14 cellular contexts compared by ENCODE assay signal in genomic region chr17:7024402-7024785, GRCh38. TPM values are rescaled to one million over a fixed set of nuclear protein-coding genes. Genes with fewer than 3 reads are reported as not detected.
DNase-seq lines count a peak whose midpoint lies in the region; ATAC-seq and TF ChIP-seq lines count a peak whose summit lies in the region.
"Had no signal": no experiment of that assay in that cellular context is flagged by ENCODE, and none has a peak within 500 bp of the region (broad histone marks: within the 10 kb centered on the region; RNA-seq: fewer than 3 reads in every experiment).

No MANE protein-coding gene starts in this region.

- H3K36me3 ChIP-seq in SK-N-MC (ENCODE audit: insufficient read depth, low read length), result no peaks in the 10 kb centered on the region
- H3K36me3 ChIP-seq: brain microvascular endothelial cell had no signal

- H3K36me3 Mint-ChIP-seq in CD14-positive monocyte, result peaks cover 2% of the 10 kb centered on the region in 2 donors
- no peaks in the 10 kb centered on the region for H3K36me3 Mint-ChIP-seq in naive thymus-derived CD8-positive, alpha-beta T cell

- H3K27ac Mint-ChIP-seq in CD14-positive monocyte, result peak overlapping the region in 4 of 7 donors; percentile 23 to 60 (median 44)
- peak overlapping the region in 6 of 10 donors; percentile 34 to 93 (median 72) for H3K27ac Mint-ChIP-seq in naive thymus-derived CD8-positive, alpha-beta T cell

- H3K4me1 Mint-ChIP-seq in CD14-positive monocyte, result peaks cover 34% of the 10 kb centered on the region
- peaks cover 29 to 56% (median 46%) of the 10 kb centered on the region in 4 donors for H3K4me1 Mint-ChIP-seq in naive thymus-derived CD8-positive, alpha-beta T cell

- peaks cover 0 to 6% (median 0%) of the 10 kb centered on the region in 7 donors for H3K9me3 Mint-ChIP-seq in CD14-positive monocyte
- no peaks in the 10 kb centered on the region for H3K9me3 Mint-ChIP-seq in naive thymus-derived CD8-positive, alpha-beta T cell

- H3K4me3 Mint-ChIP-seq in CD14-positive monocyte, result no peak overlapping the region
- peak overlapping the region in 1 of 10 donors; percentile 80 for H3K4me3 Mint-ChIP-seq in naive thymus-derived CD8-positive, alpha-beta T cell
- H3K4me3 Mint-ChIP-seq: stimulated activated naive CD8-positive, alpha-beta T cell treated with anti-CD3 and anti-CD28 coated beads, Interleukin-15, amount 100 ng/mL, for 72 hours had no signal

- POLR2A ChIA-PET in naive thymus-derived CD8-positive, alpha-beta T cell (lab: Charles Lee), result interaction anchor here (0.9 to 10.3 kb wide), 4 partner anchors 9 to 21 kb away, joined by 5 to 81 read pairs (median 12); partner anchors contain the start of genes RNASEK and SLC16A13

- no peak for ATAC-seq in naive thymus-derived CD8-positive, alpha-beta T cell
- ATAC-seq in GM21367 (IDR thresholded peaks at IDR 0.05; ENCODE audit: unreplicated experiment), result no peak

- no peak for TF ChIP-seq CTCF in CD14-positive monocyte (IDR thresholded peaks at IDR 0.05)

- no peak overlapping the region for H3K9ac ChIP-seq in SK-N-MC (ENCODE audit: insufficient read length)

- DNase-seq in CD14-positive monocyte (ENCODE audit: low spot score), result no peak
- DNase-seq in SK-N-MC (ENCODE audit: low read depth, low spot score), result no peak
- no peak for DNase-seq in naive thymus-derived CD8-positive, alpha-beta T cell
- DNase-seq in OCI-M2 (lab: John Stamatoyannopoulos, UW; ENCODE audit: unreplicated experiment), result no peak
- no peak for DNase-seq in SKM-1 (lab: John Stamatoyannopoulos, UW; ENCODE audit: unreplicated experiment)
- DNase-seq: activated CD4-positive, alpha-beta T cell treated with anti-CD3 and anti-CD28 coated beads for 48 hours; activated T-cell treated with anti-CD3 and anti-CD28 coated beads for 4 hours; left colon; stimulated activated CD4-positive, alpha-beta T cell treated with anti-CD3 and anti-CD28 coated beads, Interleukin-12 subunit alpha, Interleukin-12 subunit beta, amount 100 ng/mL, for 4 hours; stimulated activated naive CD8-positive, alpha-beta T cell treated with anti-CD3 and anti-CD28 coated beads, Interleukin-15, amount 100 ng/mL, for 72 hours had no signal

- H3K4me3 ChIP-seq in SK-N-MC, result peak overlapping the region; percentile 66

- no peaks in the 10 kb centered on the region for H3K9me3 ChIP-seq in SK-N-MC (ENCODE audit: low read depth, low read length)

- intact Hi-C loops in CD14-positive monocyte (cut with micrococcal nuclease), result loop anchor here (5.0 kb wide), 1 partner anchor 112 kb away; no protein-coding TSS in a partner anchor

- H3K27ac ChIP-seq in SK-N-MC, result no peak overlapping the region
- H3K27ac ChIP-seq: brain microvascular endothelial cell had no signal

- H3K27me3 Mint-ChIP-seq in CD14-positive monocyte (ENCODE audit: low read depth in 3 of 3), result peaks cover 30 to 33% (median 33%) of the 10 kb centered on the region in 3 donors
- peaks cover 0 to 10% (median 0%) of the 10 kb centered on the region in 5 donors for H3K27me3 Mint-ChIP-seq in naive thymus-derived CD8-positive, alpha-beta T cell

RNA-seq across cellular contexts. Expression of gene BCL6B, which starts 1.5 kb away (rescaled TPM):
- under 1 TPM in 1 of 2 donors, not detected in 1; 0.06 TPM for polyA plus RNA-seq in CD14-positive monocyte
- total RNA-seq in naive thymus-derived CD8-positive, alpha-beta T cell, result not detected
- polyA plus RNA-seq in naive thymus-derived CD8-positive, alpha-beta T cell, result not detected
- total RNA-seq: M059J had no signal

RNA-seq across cellular contexts. Expression of gene SLC16A13, which starts 11.4 kb away (rescaled TPM):
- polyA plus RNA-seq in CD14-positive monocyte, result 1 to 10 TPM in 1 of 2 donors, under 1 TPM in 1; 0.93 to 2.2 TPM
- 10 to 100 TPM; 11.5 to 14.7 TPM for total RNA-seq in naive thymus-derived CD8-positive, alpha-beta T cell
- 1 to 10 TPM in 1 of 3 donors, under 1 TPM in 2; 0.93 to 1.2 (median 0.97) TPM for polyA plus RNA-seq in naive thymus-derived CD8-positive, alpha-beta T cell

RNA-seq across cellular contexts. Expression of gene RNASEK, which starts 12.0 kb away (rescaled TPM):
- polyA plus RNA-seq in CD14-positive monocyte, result 1,000 to 10,000 TPM; 1,057 to 1,383 TPM
- 100 to 1,000 TPM; 117 to 120 TPM for total RNA-seq in naive thymus-derived CD8-positive, alpha-beta T cell
- 100 to 1,000 TPM; 477 to 597 (median 559) TPM for polyA plus RNA-seq in naive thymus-derived CD8-positive, alpha-beta T cell

RNA-seq across cellular contexts. Expression of gene SLC16A11, which starts 19.5 kb away (rescaled TPM):
- not detected for polyA plus RNA-seq in CD14-positive monocyte
- total RNA-seq in naive thymus-derived CD8-positive, alpha-beta T cell, result 1 to 10 TPM; 2.8 to 3.5 TPM
- 1 to 10 TPM; 2.0 to 2.2 (median 2.0) TPM for polyA plus RNA-seq in naive thymus-derived CD8-positive, alpha-beta T cell
- total RNA-seq: M059J had no signal

RNA-seq across cellular contexts. Expression of gene ALOX12, which starts 28.5 kb away (rescaled TPM):
- polyA plus RNA-seq in CD14-positive monocyte, result 1 to 10 TPM in 1 of 2 donors, under 1 TPM in 1; 0.29 to 1.2 TPM
- not detected for total RNA-seq in naive thymus-derived CD8-positive, alpha-beta T cell
- polyA plus RNA-seq in naive thymus-derived CD8-positive, alpha-beta T cell, result under 1 TPM; 0.09 to 0.31 (median 0.12) TPM
- total RNA-seq: activated naive CD4-positive, alpha-beta T cell treated with anti-CD3 and anti-CD28 coated beads, Interleukin-2, amount 50 U/mL, for 72 hours; left colon; M059J had no signal
